In the genomic region with DNA sequence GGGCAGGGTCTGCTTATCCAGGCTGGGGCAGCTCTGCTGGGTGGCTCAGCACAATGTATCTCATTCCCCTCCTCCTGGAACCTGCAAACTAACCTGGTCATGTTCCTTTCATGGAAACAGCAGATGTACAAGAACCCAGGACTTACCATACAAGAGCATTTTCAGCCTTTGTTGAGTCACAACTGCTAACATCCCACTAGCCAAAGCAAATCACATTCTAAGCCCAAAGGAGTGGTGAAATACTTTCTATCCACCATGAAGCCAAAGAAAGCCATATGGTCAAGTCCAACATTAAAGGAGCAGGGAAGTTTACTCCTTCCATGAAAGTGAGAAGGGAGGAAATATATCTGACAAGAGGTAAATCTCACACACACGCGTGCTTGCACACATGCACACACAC, we compare ENCODE assay signal across 1 cellular context.
TF ChIP-seq lines count a peak whose summit lies in the region.

No MANE protein-coding gene starts in this region.

TF ChIP-seq in HCT116, 20 proteins besides CTCF, POLR2A, EP300 and RAD21:
- TF ChIP-seq, protein P1, sequence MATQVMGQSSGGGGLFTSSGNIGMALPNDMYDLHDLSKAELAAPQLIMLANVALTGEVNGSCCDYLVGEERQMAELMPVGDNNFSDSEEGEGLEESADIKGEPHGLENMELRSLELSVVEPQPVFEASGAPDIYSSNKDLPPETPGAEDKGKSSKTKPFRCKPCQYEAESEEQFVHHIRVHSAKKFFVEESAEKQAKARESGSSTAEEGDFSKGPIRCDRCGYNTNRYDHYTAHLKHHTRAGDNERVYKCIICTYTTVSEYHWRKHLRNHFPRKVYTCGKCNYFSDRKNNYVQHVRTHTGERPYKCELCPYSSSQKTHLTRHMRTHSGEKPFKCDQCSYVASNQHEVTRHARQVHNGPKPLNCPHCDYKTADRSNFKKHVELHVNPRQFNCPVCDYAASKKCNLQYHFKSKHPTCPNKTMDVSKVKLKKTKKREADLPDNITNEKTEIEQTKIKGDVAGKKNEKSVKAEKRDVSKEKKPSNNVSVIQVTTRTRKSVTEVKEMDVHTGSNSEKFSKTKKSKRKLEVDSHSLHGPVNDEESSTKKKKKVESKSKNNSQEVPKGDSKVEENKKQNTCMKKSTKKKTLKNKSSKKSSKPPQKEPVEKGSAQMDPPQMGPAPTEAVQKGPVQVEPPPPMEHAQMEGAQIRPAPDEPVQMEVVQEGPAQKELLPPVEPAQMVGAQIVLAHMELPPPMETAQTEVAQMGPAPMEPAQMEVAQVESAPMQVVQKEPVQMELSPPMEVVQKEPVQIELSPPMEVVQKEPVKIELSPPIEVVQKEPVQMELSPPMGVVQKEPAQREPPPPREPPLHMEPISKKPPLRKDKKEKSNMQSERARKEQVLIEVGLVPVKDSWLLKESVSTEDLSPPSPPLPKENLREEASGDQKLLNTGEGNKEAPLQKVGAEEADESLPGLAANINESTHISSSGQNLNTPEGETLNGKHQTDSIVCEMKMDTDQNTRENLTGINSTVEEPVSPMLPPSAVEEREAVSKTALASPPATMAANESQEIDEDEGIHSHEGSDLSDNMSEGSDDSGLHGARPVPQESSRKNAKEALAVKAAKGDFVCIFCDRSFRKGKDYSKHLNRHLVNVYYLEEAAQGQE (IDR thresholded peaks at IDR 0.05; ENCODE audit: low read depth) = no peak
- TF ChIP-seq ELF1 (IDR thresholded peaks at IDR 0.05; ENCODE audit: borderline replicate concordance, low read depth) = no peak
- no peak for TF ChIP-seq SIN3A (IDR thresholded peaks at IDR 0.05; ENCODE audit: low read depth)
